Comparison of ENCODE assay signal across 30 cellular contexts in genomic region chrY:13243716-13244115, GRCh38.
"Had no signal": no experiment of that assay in that cellular context is flagged by ENCODE, and none has a peak within 500 bp of the region (broad histone marks: within the 10 kb centered on the region; RNA-seq: fewer than 3 reads in every experiment).

No MANE protein-coding gene starts in this region.

- H3K4me3 Mint-ChIP-seq: naive B cell; naive thymus-derived CD8-positive, alpha-beta T cell; natural killer cell treated with Interleukin-12 subunit alpha and Interleukin-12 subunit beta and Interleukin-15 and Interleukin-18, amount 100 ng/mL, for 72 hours; nephron progenitor cell; neural crest cell; stimulated activated effector memory CD8-positive, alpha-beta T cell treated with anti-CD3 and anti-CD28 coated beads, Interleukin-12 subunit alpha, Interleukin-12 subunit beta, amount 100 ng/mL, for 72 hours; stimulated activated naive B cell treated with anti-CD40 and anti-IgM and Interleukin-4, amounts not matched to agents 10 μg/mL and 1 μg/mL and 100 μg/mL, for 72 hours; stimulated activated naive CD8-positive, alpha-beta T cell treated with anti-CD3 and anti-CD28 coated beads, Interleukin-15, Interleukin-2, amounts not matched to agents 100 ng/mL and 50 ng/mL, for 24 hours; type B pancreatic cell had no signal

- H3K27me3 Mint-ChIP-seq: naive B cell; naive thymus-derived CD8-positive, alpha-beta T cell; natural killer cell treated with Interleukin-12 subunit alpha and Interleukin-12 subunit beta and Interleukin-15 and Interleukin-18, amount 100 ng/mL, for 72 hours; progenitor cell of endocrine pancreas; stimulated activated naive B cell treated with anti-CD40 and anti-IgM and Interleukin-4, amounts not matched to agents 10 μg/mL and 1 μg/mL and 100 μg/mL, for 72 hours; stimulated activated naive CD8-positive, alpha-beta T cell treated with anti-CD3 and anti-CD28 coated beads, Interleukin-15, Interleukin-2, amounts not matched to agents 100 ng/mL and 50 ng/mL, for 24 hours; type B pancreatic cell had no signal

- H3K4me3 ChIP-seq: ovary, psoas muscle, right lobe of liver, sigmoid colon, stomach, thoracic aorta, tibial artery, transverse colon, uterus had no signal

- H3K9me3 ChIP-seq: neutrophil, ovary, psoas muscle, right lobe of liver, sigmoid colon, stomach, thoracic aorta, tibial artery, transverse colon, uterus had no signal

- H3K36me3 ChIP-seq: neutrophil, ovary, right lobe of liver, sigmoid colon, thoracic aorta, tibial artery, transverse colon, uterus had no signal

- H3K4me1 Mint-ChIP-seq: naive B cell, nephron progenitor cell, neural crest cell had no signal

- H3K27ac Mint-ChIP-seq: naive B cell; natural killer cell treated with Interleukin-12 subunit alpha and Interleukin-12 subunit beta and Interleukin-15 and Interleukin-18, amount 100 ng/mL, for 72 hours; nephron progenitor cell; progenitor cell of endocrine pancreas; stimulated activated effector memory CD8-positive, alpha-beta T cell treated with anti-CD3 and anti-CD28 coated beads, Interleukin-12 subunit alpha, Interleukin-12 subunit beta, amount 100 ng/mL, for 72 hours; stimulated activated naive B cell treated with anti-CD40 and anti-IgM and Interleukin-4, amounts not matched to agents 10 μg/mL and 1 μg/mL and 100 μg/mL, for 72 hours; stimulated activated naive CD8-positive, alpha-beta T cell treated with anti-CD3 and anti-CD28 coated beads, Interleukin-15, Interleukin-2, amounts not matched to agents 100 ng/mL and 50 ng/mL, for 24 hours; type B pancreatic cell had no signal

- DNase-seq: naive B cell; naive thymus-derived CD8-positive, alpha-beta T cell; nephron progenitor cell; nucleus accumbens; ovary; posterior cingulate gyrus; psoas muscle; right cardiac atrium; right lobe of liver; sigmoid colon; small intestine; stimulated activated CD4-positive, alpha-beta T cell treated with anti-CD3 and anti-CD28 coated beads, Interleukin-15, amount 100 ng/mL, for 24 hours; stimulated activated CD4-positive, alpha-beta T cell treated with anti-CD3 and anti-CD28 coated beads, Interleukin-2, amount 100 ng/mL, for 24 hours; stimulated activated CD4-positive, alpha-beta T cell treated with anti-CD3 and anti-CD28 coated beads, Interleukin-2, amount 100 ng/mL, for 48 hours; stimulated activated CD4-positive, alpha-beta T cell treated with anti-CD3 and anti-CD28 coated beads, Interleukin-4, amount 100 ng/mL, for 24 hours; stimulated activated naive B cell treated with anti-CD40 and anti-IgM and Interleukin-4, amounts not matched to agents 10 μg/mL and 1 μg/mL and 100 μg/mL, for 72 hours; stimulated activated naive CD4-positive, alpha-beta T cell treated with Interleukin-2 at 50 U/mL for 16 hours; stomach; tibial artery; transverse colon; uterus had no signal

- ATAC-seq: naive thymus-derived CD8-positive, alpha-beta T cell; natural killer cell treated with Interleukin-12 subunit alpha and Interleukin-12 subunit beta and Interleukin-15 and Interleukin-18, amount 100 ng/mL, for 72 hours; psoas muscle; right cardiac atrium; right lobe of liver; stimulated activated effector memory CD8-positive, alpha-beta T cell treated with anti-CD3 and anti-CD28 coated beads, Interleukin-12 subunit alpha, Interleukin-12 subunit beta, amount 100 ng/mL, for 72 hours; stimulated activated naive B cell treated with anti-CD40 and anti-IgM and Interleukin-4, amounts not matched to agents 10 μg/mL and 1 μg/mL and 100 μg/mL, for 72 hours had no signal

- H3K36me3 Mint-ChIP-seq: naive B cell, type B pancreatic cell had no signal

- H3K4me1 ChIP-seq: parathyroid adenoma, psoas muscle, right lobe of liver, sigmoid colon, stomach, tibial artery, transverse colon, uterus had no signal

- H3K9me3 Mint-ChIP-seq: naive B cell; natural killer cell treated with Interleukin-12 subunit alpha and Interleukin-12 subunit beta and Interleukin-15 and Interleukin-18, amount 100 ng/mL, for 72 hours; nephron progenitor cell; neural crest cell; stimulated activated effector memory CD8-positive, alpha-beta T cell treated with anti-CD3 and anti-CD28 coated beads, Interleukin-12 subunit alpha, Interleukin-12 subunit beta, amount 100 ng/mL, for 72 hours; type B pancreatic cell had no signal

- H3K27me3 ChIP-seq: neutrophil, ovary, right lobe of liver, sigmoid colon, stomach, tibial artery, transverse colon, uterus had no signal

- H3K27ac ChIP-seq: neutrophil, ovary, parathyroid adenoma, psoas muscle, right lobe of liver, sigmoid colon, stomach, thoracic aorta, tibial artery, transverse colon, uterus had no signal
